Comparison of ENCODE assay signal across 17 cellular contexts in the genomic region with DNA sequence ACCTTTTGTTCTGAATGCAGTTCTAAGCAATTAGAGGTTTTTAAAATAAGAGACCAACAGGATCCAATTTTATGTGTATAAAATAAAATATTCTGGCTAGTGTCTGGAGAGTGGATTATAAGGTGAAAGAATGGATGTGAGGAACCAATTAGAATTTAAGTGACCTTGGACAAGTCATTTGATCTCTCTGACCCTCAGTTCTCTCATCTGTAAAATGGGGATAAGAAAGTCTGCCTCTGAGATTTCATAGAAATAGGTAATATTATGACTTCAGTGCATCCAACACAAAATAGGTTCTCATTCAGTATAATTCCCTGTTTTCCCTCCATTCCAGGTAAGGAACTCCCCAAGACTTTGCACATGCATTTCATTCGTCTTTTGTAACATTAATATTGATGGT. TPM values are rescaled to one million over a fixed set of nuclear protein-coding genes. Genes with fewer than 3 reads are reported as not detected.
DNase-seq lines count a peak whose midpoint lies in the region; ATAC-seq, FAIRE-seq and TF ChIP-seq lines count a peak whose summit lies in the region.
"Had no signal": no experiment of that assay in that cellular context is flagged by ENCODE, and none has a peak within 500 bp of the region (broad histone marks: within the 10 kb centered on the region; RNA-seq: fewer than 3 reads in every experiment).

No MANE protein-coding gene starts in this region.

- in situ Hi-C loops in HepG2 (cut with HindIII; ENCODE audit: extremely low pct_ligation_motif_present, low pct_unique_long_range_greater_than_20kb) (no loop called here), HAP-1 (cut with MboI; ENCODE audit: low sequenced_read_pairs) (no loop called here)

- no peak overlapping the region for H3K4me2 ChIP-seq in HepG2 (ENCODE audit: low read depth, low read length)
- H3K4me2 ChIP-seq in fibroblast of lung (ENCODE audit: extremely low read depth, insufficient read depth, low read length): no peak overlapping the region
- H3K4me2 ChIP-seq: A549, KMS-11, PC-9 had no signal

- H3K79me2 ChIP-seq in HepG2 (ENCODE audit: insufficient read depth, low read length) (no peaks in the 10 kb centered on the region), fibroblast of lung (ENCODE audit: control insufficient read depth, insufficient read depth, low read length) (peaks cover 36% of the 10 kb centered on the region)

- H3K27me3 Mint-ChIP-seq in activated CD8-positive, alpha-beta T cell treated with anti-CD3 and anti-CD28 coated beads for 36 hours: no peaks in the 10 kb centered on the region

- H3K4me3 Mint-ChIP-seq in activated CD8-positive, alpha-beta T cell treated with anti-CD3 and anti-CD28 coated beads for 36 hours: no peak overlapping the region

- peaks cover 8% of the 10 kb centered on the region for H3K36me3 Mint-ChIP-seq in activated CD8-positive, alpha-beta T cell treated with anti-CD3 and anti-CD28 coated beads for 36 hours (ENCODE audit: low read depth)

- 26% methylated on average over 1 of the region's 1 CpG for WGBS in HepG2 (ENCODE audit: low lambda C conversion rate)
- WGBS in right lobe of liver (ENCODE audit: insufficient coverage, low coverage, low lambda C conversion rate, missing lambda C conversion rate): 100% methylated on average over 1 of the region's 1 CpG
- WGBS in adrenal gland, 4 donors: 40 to 78% (median 70%) methylated on average over 1 of the region's 1 CpG

- H3K27ac ChIP-seq in HepG2 (ENCODE audit: extremely low read length, insufficient read depth, low read length) (no peak overlapping the region), right lobe of liver (no peak overlapping the region), fibroblast of lung (ENCODE audit: insufficient read depth, low read length) (peak overlapping the region; percentile 98), adrenal gland (no peak overlapping the region), tibial artery (no peak overlapping the region)
- H3K27ac ChIP-seq: A549, KMS-11, PC-9 had no signal

- FAIRE-seq in HepG2 (lab: Jason Lieb, UNC): no peak
- FAIRE-seq: A549, GM12878 had no signal

- TF ChIP-seq RAD21 in HepG2 (CRISPR knock-in tag; IDR thresholded peaks at IDR 0.05): no peak

- H3K27ac Mint-ChIP-seq in activated CD8-positive, alpha-beta T cell treated with anti-CD3 and anti-CD28 coated beads for 36 hours: peak overlapping the region; percentile 95

- TF ChIP-seq EP300 in HepG2 (IDR thresholded peaks at IDR 0.05; ENCODE audit: low read depth in 2 of 2, low read length in 2 of 2) (no peak), HepG2 (CRISPR knock-in tag; IDR thresholded peaks at IDR 0.05; ENCODE audit: borderline replicate concordance) (no peak)

- no peak overlapping the region for H2AFZ ChIP-seq in HepG2 (ENCODE audit: low read length)
- no peak overlapping the region for H2AFZ ChIP-seq in fibroblast of lung (ENCODE audit: low read length)
- H2AFZ ChIP-seq: PC-9 had no signal

- H4K20me1 ChIP-seq in HepG2 (ENCODE audit: insufficient read depth, low read length): no peaks in the 10 kb centered on the region
- no peaks in the 10 kb centered on the region for H4K20me1 ChIP-seq in fibroblast of lung (ENCODE audit: control insufficient read depth, extremely low read depth, insufficient read depth, low read length)

- CTCF ChIA-PET in HepG2 (lab: Yijun Ruan, JAX; ENCODE audit: low intra/inter-chr PET ratio, low total read pairs): no interaction called here
- CTCF ChIA-PET in activated CD8-positive, alpha-beta T cell treated with anti-CD3 and anti-CD28 coated beads for 36 hours (lab: Charles Lee): interaction anchor here (6.3 kb wide), 1 partner anchor 14 kb away, joined by 35 read pairs; no protein-coding TSS in a partner anchor

- ATAC-seq in HepG2 (no peak), right lobe of liver (no peak)
- no peak for ATAC-seq in activated CD8-positive, alpha-beta T cell treated with anti-CD3 and anti-CD28 coated beads for 36 hours
- ATAC-seq: A549, GM12878, HCT116 had no signal

- H3K4me3 ChIP-seq in HepG2 (replicated peaks in 1 of 3; ENCODE audit: insufficient read depth in 1 of 3, low read depth in 2 of 3, low read length in 3 of 3): no peak overlapping the region
- no peak overlapping the region for H3K4me3 ChIP-seq in right lobe of liver
- no peak overlapping the region for H3K4me3 ChIP-seq in fibroblast of lung (replicated peaks in 1 of 4; ENCODE audit: control extremely low read depth in 1 of 4, insufficient read depth in 1 of 4, low read depth in 3 of 4, low read length in 4 of 4)
- H3K4me3 ChIP-seq in adrenal gland: no peak overlapping the region
- no peak overlapping the region for H3K4me3 ChIP-seq in tibial artery
- no peak overlapping the region for H3K4me3 ChIP-seq in HAP-1
- H3K4me3 ChIP-seq: A549, GM12878, PC-9 had no signal

- H3K9ac ChIP-seq in HepG2 (ENCODE audit: insufficient read depth, low read depth, low read length) (no peak overlapping the region), fibroblast of lung (ENCODE audit: insufficient read depth, low read length) (no peak overlapping the region)
- H3K9ac ChIP-seq: KMS-11 had no signal

- POLR2A ChIA-PET in HepG2 (lab: Yijun Ruan, JAX): no interaction called here
- POLR2A ChIA-PET in activated CD8-positive, alpha-beta T cell treated with anti-CD3 and anti-CD28 coated beads for 36 hours (lab: Charles Lee): interaction anchor here (2.1 to 3.7 kb wide), 2 partner anchors 11 to 12 kb away, joined by 5 to 27 read pairs; no protein-coding TSS in a partner anchor

- no peak for TF ChIP-seq CTCF in HepG2 (CRISPR knock-in tag; IDR thresholded peaks at IDR 0.05)
- no peak for TF ChIP-seq CTCF in right lobe of liver (IDR thresholded peaks at IDR 0.05)
- no peak for TF ChIP-seq CTCF in activated CD8-positive, alpha-beta T cell treated with anti-CD3 and anti-CD28 coated beads for 36 hours (IDR thresholded peaks at IDR 0.05)
- no peak for TF ChIP-seq CTCF in fibroblast of lung (conservative IDR thresholded peaks at IDR 0.05 in 1 of 2, IDR thresholded peaks at IDR 0.05 in 1 of 2; ENCODE audit: low read depth in 1 of 2, low read length in 2 of 2)
- no peak for TF ChIP-seq CTCF in adrenal gland (IDR thresholded peaks at IDR 0.05)
- TF ChIP-seq CTCF in tibial artery (IDR thresholded peaks at IDR 0.05): no peak

- intact Hi-C loops in HepG2 (cut with micrococcal nuclease; ENCODE audit: unreplicated experiment): no loop called here
- intact Hi-C loops in right lobe of liver (cut with DNase I): no loop called here
- intact Hi-C loops in activated CD8-positive, alpha-beta T cell treated with anti-CD3 and anti-CD28 coated beads for 36 hours (cut with micrococcal nuclease): no loop called here
- intact Hi-C loops in adrenal gland (cut with DNase I): no loop called here
- intact Hi-C loops in tibial artery (cut with DNase I; ENCODE audit: low total_unique reads): no loop called here

- H3K36me3 ChIP-seq in HepG2 (replicated peaks in 1 of 2; ENCODE audit: control insufficient read depth in 1 of 2, insufficient read depth in 2 of 2, low read length in 2 of 2) (no peaks in the 10 kb centered on the region), right lobe of liver (no peaks in the 10 kb centered on the region), fibroblast of lung (ENCODE audit: control insufficient read depth, insufficient read depth, low read length) (peaks cover 6% of the 10 kb centered on the region), adrenal gland (replicated peaks in 1 of 2) (no peaks in the 10 kb centered on the region), tibial artery (no peaks in the 10 kb centered on the region), HAP-1 (replicated peaks) (no peaks in the 10 kb centered on the region)

- no peak for TF ChIP-seq POLR2A in HepG2 (IDR thresholded peaks at IDR 0.05; ENCODE audit: insufficient read depth in 1 of 2, low read depth in 2 of 2, low read length in 2 of 2)
- no peak for TF ChIP-seq POLR2A in right lobe of liver (IDR thresholded peaks at IDR 0.05)
- TF ChIP-seq POLR2A in adrenal gland (IDR thresholded peaks at IDR 0.05): no peak

- no peaks in the 10 kb centered on the region for H3K4me1 ChIP-seq in HepG2 (ENCODE audit: insufficient read depth, low read length)
- H3K4me1 ChIP-seq in right lobe of liver: no peaks in the 10 kb centered on the region
- peaks cover 52% of the 10 kb centered on the region for H3K4me1 ChIP-seq in fibroblast of lung (ENCODE audit: control insufficient read depth, extremely low read depth, insufficient read depth, low read length)
- no peaks in the 10 kb centered on the region for H3K4me1 ChIP-seq in adrenal gland (replicated peaks in 1 of 2)
- H3K4me1 ChIP-seq in tibial artery: no peaks in the 10 kb centered on the region
- peaks cover 11% of the 10 kb centered on the region for H3K4me1 ChIP-seq in HAP-1
- H3K4me1 ChIP-seq: A549 had no signal

- no peaks in the 10 kb centered on the region for H3K27me3 ChIP-seq in HepG2 (ENCODE audit: control insufficient read depth in 1 of 2, insufficient read depth in 2 of 2, low read length in 2 of 2)
- no peaks in the 10 kb centered on the region for H3K27me3 ChIP-seq in right lobe of liver
- H3K27me3 ChIP-seq in fibroblast of lung (ENCODE audit: control insufficient read depth, insufficient read depth, low read length): no peaks in the 10 kb centered on the region
- H3K27me3 ChIP-seq in adrenal gland: no peaks in the 10 kb centered on the region
- H3K27me3 ChIP-seq in tibial artery: no peaks in the 10 kb centered on the region
- H3K27me3 ChIP-seq in HAP-1 (ENCODE audit: low read depth): no peaks in the 10 kb centered on the region

- DNase-seq in HepG2 (ENCODE audit: low spot score) (no peak), right lobe of liver (no peak), fibroblast of lung (ENCODE audit: low read depth in 2 of 2) (no peak), adrenal gland (no peak), UCSD-AML1 (lab: John Stamatoyannopoulos, UW; ENCODE audit: unreplicated experiment) (no peak), tibial artery (no peak), HAP-1 (ENCODE audit: low spot score in 2 of 2) (no peak)
- no peak for DNase-seq in activated CD8-positive, alpha-beta T cell treated with anti-CD3 and anti-CD28 coated beads for 36 hours
- DNase-seq: Calu3, NCI-H1092, NCI-H748 treated with DMSO at 0.1 percent for 48 hours, PC-9 had no signal

- no TSS peak for BruUV-seq in HepG2 (replicated peaks; lab: Mats Ljungman, UMichigan)

- no peaks in the 10 kb centered on the region for H3K9me3 Mint-ChIP-seq in activated CD8-positive, alpha-beta T cell treated with anti-CD3 and anti-CD28 coated beads for 36 hours

- H3K9me3 ChIP-seq in HepG2 (ENCODE audit: low read length): no peaks in the 10 kb centered on the region
- no peaks in the 10 kb centered on the region for H3K9me3 ChIP-seq in right lobe of liver
- no peaks in the 10 kb centered on the region for H3K9me3 ChIP-seq in fibroblast of lung (ENCODE audit: control insufficient read depth, insufficient read depth, low read depth, low read length)
- no peaks in the 10 kb centered on the region for H3K9me3 ChIP-seq in adrenal gland (replicated peaks in 1 of 3)
- H3K9me3 ChIP-seq in tibial artery: no peaks in the 10 kb centered on the region
- no peaks in the 10 kb centered on the region for H3K9me3 ChIP-seq in HAP-1
- H3K9me3 ChIP-seq: A549 had no signal

- peaks cover 68% of the 10 kb centered on the region for H3K4me1 Mint-ChIP-seq in activated CD8-positive, alpha-beta T cell treated with anti-CD3 and anti-CD28 coated beads for 36 hours (ENCODE audit: low read depth)

RNA-seq across cellular contexts. Expression of a gene that starts 18.9 kb away (rescaled TPM):
- total RNA-seq in HepG2 (2016; rRNA removed; fragmentation: Illumina TruSeq; extraction: Trizol) (0.38 and 0.49 TPM in 2 replicates), right lobe of liver (1 to 10 TPM in 2 of 6 experiments, under 1 TPM in 4; 0.66 to 2.1 (median 0.83) TPM), fibroblast of lung (14.9 and 17.7 TPM in 2 replicates), adrenal gland (1 to 10 TPM in 7 of 8 donors, under 1 TPM in 1; 0.87 to 4.7 (median 1.6) TPM)
- total RNA-seq in HepG2 (2016; cell fraction: cytosol; rRNA removed; fragmentation: Illumina TruSeq; extraction: Trizol; ENCODE audit: low read depth): 0.09 TPM in 1 of 2 replicates, not detected in the other
- 0.28 and 0.35 TPM in 2 replicates for total RNA-seq in HepG2 (2016; cell fraction: insoluble cytoplasmic fraction; rRNA removed; fragmentation: Illumina TruSeq; extraction: Trizol)
- 0.17 and 0.31 TPM in 2 replicates for total RNA-seq in HepG2 (2016; cell fraction: membrane; rRNA removed; fragmentation: Illumina TruSeq; extraction: Trizol)
- 0.53 and 0.65 TPM in 2 replicates for total RNA-seq in HepG2 (2016; cell fraction: nucleus; rRNA removed; fragmentation: Illumina TruSeq; extraction: Trizol)
- polyA plus RNA-seq in HepG2 (2011; rRNA removed) (0.17 and 0.25 TPM in 2 replicates), fibroblast of lung (63.7 and 65.8 TPM in 2 replicates), adrenal gland (under 1 TPM; 0.37 to 0.97 (median 0.73) TPM)
- polyA plus RNA-seq in HepG2 (2011; cell fraction: cytosol; rRNA removed): 0.10 and 0.17 TPM in 2 replicates
- polyA plus RNA-seq in HepG2 (2011; cell fraction: nucleus; rRNA removed): 0.35 and 0.50 TPM in 2 replicates
- 0.17 and 0.23 TPM in 2 replicates for polyA plus RNA-seq in HepG2 (2012)
- not detected in 2 replicates for polyA plus RNA-seq in HepG2 (2016; cell fraction: cytosol; fragmentation: Illumina TruSeq; extraction: Trizol; ENCODE audit: low read depth)
- 0.30 and 0.41 TPM in 2 replicates for polyA plus RNA-seq in HepG2 (2016; cell fraction: insoluble cytoplasmic fraction; fragmentation: Illumina TruSeq; extraction: Trizol; ENCODE audit: low read depth)
- 0.06 and 0.08 TPM in 2 replicates for polyA plus RNA-seq in HepG2 (2016; cell fraction: membrane; fragmentation: Illumina TruSeq; extraction: Trizol; ENCODE audit: low read depth)
- 0.21 and 0.48 TPM in 2 replicates for polyA plus RNA-seq in HepG2 (2016; cell fraction: nucleus; fragmentation: Illumina TruSeq; extraction: Trizol; ENCODE audit: insufficient read depth, low read depth)
- polyA minus RNA-seq in HepG2 (2011; rRNA and poly(A)+ RNA removed; ENCODE audit: low replicate concordance): 0.06 and 0.07 TPM in 2 replicates
- polyA minus RNA-seq in HepG2 (2011; cell fraction: cytosol; rRNA and poly(A)+ RNA removed): 0.26 TPM in 1 of 2 replicates, not detected in the other
- polyA minus RNA-seq in HepG2 (2011; cell fraction: nucleus; rRNA and poly(A)+ RNA removed): 0.26 and 0.50 TPM in 2 replicates
- total RNA-seq in activated CD8-positive, alpha-beta T cell treated with anti-CD3 and anti-CD28 coated beads for 36 hours: 1 to 10 TPM; 3.5 to 3.7 TPM
- 39.0 and 48.2 TPM in 2 replicates for polyA plus RNA-seq in fibroblast of lung (2012)
- polyA minus RNA-seq in fibroblast of lung (ENCODE audit: low replicate concordance): 84.7 and 110 TPM in 2 replicates
- total RNA-seq: MCF 10A had no signal

RNA-seq across cellular contexts. Expression of a gene that starts 37.5 kb away (rescaled TPM):
- total RNA-seq in HepG2 (2016; rRNA removed; fragmentation: Illumina TruSeq; extraction: Trizol) (142 and 202 TPM in 2 replicates), right lobe of liver (10 to 100 TPM; 29.9 to 40.1 (median 32.6) TPM), fibroblast of lung (86.3 and 100 TPM in 2 replicates), adrenal gland (100 to 1,000 TPM in 2 of 8 donors, 10 to 100 TPM in 6; 68.9 to 112 (median 92.8) TPM)
- total RNA-seq in HepG2 (2016; cell fraction: cytosol; rRNA removed; fragmentation: Illumina TruSeq; extraction: Trizol; ENCODE audit: low read depth): 22.9 and 24.0 TPM in 2 replicates
- total RNA-seq in HepG2 (2016; cell fraction: insoluble cytoplasmic fraction; rRNA removed; fragmentation: Illumina TruSeq; extraction: Trizol): 146 and 210 TPM in 2 replicates
- total RNA-seq in HepG2 (2016; cell fraction: membrane; rRNA removed; fragmentation: Illumina TruSeq; extraction: Trizol): 48.4 and 48.7 TPM in 2 replicates
- 61.3 and 68.9 TPM in 2 replicates for total RNA-seq in HepG2 (2016; cell fraction: nucleus; rRNA removed; fragmentation: Illumina TruSeq; extraction: Trizol)
- polyA plus RNA-seq in HepG2 (2011; rRNA removed) (73.3 and 81.8 TPM in 2 replicates), fibroblast of lung (107 and 117 TPM in 2 replicates), adrenal gland (100 to 1,000 TPM in 1 of 3 donors, 10 to 100 TPM in 2; 48.8 to 156 (median 75.9) TPM)
- 75.5 and 78.1 TPM in 2 replicates for polyA plus RNA-seq in HepG2 (2011; cell fraction: cytosol; rRNA removed)
- polyA plus RNA-seq in HepG2 (2011; cell fraction: nucleus; rRNA removed): 56.4 and 58.3 TPM in 2 replicates
- polyA plus RNA-seq in HepG2 (2012): 65.9 and 76.5 TPM in 2 replicates
- polyA plus RNA-seq in HepG2 (2016; cell fraction: cytosol; fragmentation: Illumina TruSeq; extraction: Trizol; ENCODE audit: low read depth): 23.4 and 24.1 TPM in 2 replicates
- 194 and 208 TPM in 2 replicates for polyA plus RNA-seq in HepG2 (2016; cell fraction: insoluble cytoplasmic fraction; fragmentation: Illumina TruSeq; extraction: Trizol; ENCODE audit: low read depth)
- polyA plus RNA-seq in HepG2 (2016; cell fraction: membrane; fragmentation: Illumina TruSeq; extraction: Trizol; ENCODE audit: low read depth): 36.9 and 38.6 TPM in 2 replicates
- 117 and 121 TPM in 2 replicates for polyA plus RNA-seq in HepG2 (2016; cell fraction: nucleus; fragmentation: Illumina TruSeq; extraction: Trizol; ENCODE audit: insufficient read depth, low read depth)
- polyA minus RNA-seq in HepG2 (2011; rRNA and poly(A)+ RNA removed; ENCODE audit: low replicate concordance): 51.8 and 70.9 TPM in 2 replicates
- 30.7 and 31.2 TPM in 2 replicates for polyA minus RNA-seq in HepG2 (2011; cell fraction: cytosol; rRNA and poly(A)+ RNA removed)
- 36.6 and 37.0 TPM in 2 replicates for polyA minus RNA-seq in HepG2 (2011; cell fraction: nucleus; rRNA and poly(A)+ RNA removed)
- total RNA-seq in activated CD8-positive, alpha-beta T cell treated with anti-CD3 and anti-CD28 coated beads for 36 hours: 10 to 100 TPM; 72.0 to 76.7 TPM
- polyA plus RNA-seq in fibroblast of lung (2012): 118 and 145 TPM in 2 replicates
- polyA minus RNA-seq in fibroblast of lung (ENCODE audit: low replicate concordance): 50.0 and 80.3 TPM in 2 replicates

RNA-seq across cellular contexts. Expression of a gene that starts 38.5 kb away (rescaled TPM):
- 70.9 and 105 TPM in 2 replicates for total RNA-seq in HepG2 (2016; rRNA removed; fragmentation: Illumina TruSeq; extraction: Trizol)
- 17.0 and 17.9 TPM in 2 replicates for total RNA-seq in HepG2 (2016; cell fraction: cytosol; rRNA removed; fragmentation: Illumina TruSeq; extraction: Trizol; ENCODE audit: low read depth)
- 72.4 and 104 TPM in 2 replicates for total RNA-seq in HepG2 (2016; cell fraction: insoluble cytoplasmic fraction; rRNA removed; fragmentation: Illumina TruSeq; extraction: Trizol)
- total RNA-seq in HepG2 (2016; cell fraction: membrane; rRNA removed; fragmentation: Illumina TruSeq; extraction: Trizol): 37.3 and 42.3 TPM in 2 replicates
- 53.7 and 58.2 TPM in 2 replicates for total RNA-seq in HepG2 (2016; cell fraction: nucleus; rRNA removed; fragmentation: Illumina TruSeq; extraction: Trizol)
- polyA plus RNA-seq in HepG2 (2011; rRNA removed): 67.9 and 100 TPM in 2 replicates
- 63.9 and 67.0 TPM in 2 replicates for polyA plus RNA-seq in HepG2 (2011; cell fraction: cytosol; rRNA removed)
- 63.5 and 65.1 TPM in 2 replicates for polyA plus RNA-seq in HepG2 (2011; cell fraction: nucleus; rRNA removed)
- polyA plus RNA-seq in HepG2 (2012): 39.4 and 55.3 TPM in 2 replicates
- 8.4 and 10.8 TPM in 2 replicates for polyA plus RNA-seq in HepG2 (2016; cell fraction: cytosol; fragmentation: Illumina TruSeq; extraction: Trizol; ENCODE audit: low read depth)
- polyA plus RNA-seq in HepG2 (2016; cell fraction: insoluble cytoplasmic fraction; fragmentation: Illumina TruSeq; extraction: Trizol; ENCODE audit: low read depth): 89.9 and 97.0 TPM in 2 replicates
- polyA plus RNA-seq in HepG2 (2016; cell fraction: membrane; fragmentation: Illumina TruSeq; extraction: Trizol; ENCODE audit: low read depth): 17.6 and 17.8 TPM in 2 replicates
- 76.3 and 78.8 TPM in 2 replicates for polyA plus RNA-seq in HepG2 (2016; cell fraction: nucleus; fragmentation: Illumina TruSeq; extraction: Trizol; ENCODE audit: insufficient read depth, low read depth)
- polyA minus RNA-seq in HepG2 (2011; rRNA and poly(A)+ RNA removed; ENCODE audit: low replicate concordance): 186 and 265 TPM in 2 replicates
- polyA minus RNA-seq in HepG2 (2011; cell fraction: cytosol; rRNA and poly(A)+ RNA removed): 59.5 and 62.1 TPM in 2 replicates
- polyA minus RNA-seq in HepG2 (2011; cell fraction: nucleus; rRNA and poly(A)+ RNA removed): 49.2 and 64.4 TPM in 2 replicates
- 10 to 100 TPM; 14.9 to 27.2 (median 16.6) TPM for total RNA-seq in right lobe of liver
- total RNA-seq in activated CD8-positive, alpha-beta T cell treated with anti-CD3 and anti-CD28 coated beads for 36 hours: 10 to 100 TPM; 63.4 to 66.2 TPM
- 28.8 and 31.2 TPM in 2 replicates for total RNA-seq in fibroblast of lung
- 55.2 and 68.6 TPM in 2 replicates for polyA plus RNA-seq in fibroblast of lung
- 34.5 and 46.9 TPM in 2 replicates for polyA plus RNA-seq in fibroblast of lung (2012)
- polyA minus RNA-seq in fibroblast of lung (ENCODE audit: low replicate concordance): 133 and 137 TPM in 2 replicates
- total RNA-seq in adrenal gland: 10 to 100 TPM; 28.7 to 36.2 (median 32.8) TPM
- 10 to 100 TPM in 1 of 3 donors, 1 to 10 TPM in 2; 5.1 to 48.3 (median 8.2) TPM for polyA plus RNA-seq in adrenal gland

RNA-seq across cellular contexts. Expression of a gene that starts 38.9 kb away (rescaled TPM):
- 224 and 335 TPM in 2 replicates for total RNA-seq in HepG2 (2016; rRNA removed; fragmentation: Illumina TruSeq; extraction: Trizol)
- total RNA-seq in HepG2 (2016; cell fraction: cytosol; rRNA removed; fragmentation: Illumina TruSeq; extraction: Trizol; ENCODE audit: low read depth): 127 and 136 TPM in 2 replicates
- 218 and 331 TPM in 2 replicates for total RNA-seq in HepG2 (2016; cell fraction: insoluble cytoplasmic fraction; rRNA removed; fragmentation: Illumina TruSeq; extraction: Trizol)
- 173 and 174 TPM in 2 replicates for total RNA-seq in HepG2 (2016; cell fraction: membrane; rRNA removed; fragmentation: Illumina TruSeq; extraction: Trizol)
- 85.9 and 90.8 TPM in 2 replicates for total RNA-seq in HepG2 (2016; cell fraction: nucleus; rRNA removed; fragmentation: Illumina TruSeq; extraction: Trizol)
- 55.7 and 96.4 TPM in 2 replicates for polyA plus RNA-seq in HepG2 (2011; rRNA removed)
- polyA plus RNA-seq in HepG2 (2011; cell fraction: cytosol; rRNA removed): 60.3 and 70.8 TPM in 2 replicates
- polyA plus RNA-seq in HepG2 (2011; cell fraction: nucleus; rRNA removed): 23.6 and 31.7 TPM in 2 replicates
- polyA plus RNA-seq in HepG2 (2012): 41.6 and 70.4 TPM in 2 replicates
- 36.5 and 39.6 TPM in 2 replicates for polyA plus RNA-seq in HepG2 (2016; cell fraction: cytosol; fragmentation: Illumina TruSeq; extraction: Trizol; ENCODE audit: low read depth)
- 285 and 289 TPM in 2 replicates for polyA plus RNA-seq in HepG2 (2016; cell fraction: insoluble cytoplasmic fraction; fragmentation: Illumina TruSeq; extraction: Trizol; ENCODE audit: low read depth)
- polyA plus RNA-seq in HepG2 (2016; cell fraction: membrane; fragmentation: Illumina TruSeq; extraction: Trizol; ENCODE audit: low read depth): 72.5 and 73.7 TPM in 2 replicates
- polyA plus RNA-seq in HepG2 (2016; cell fraction: nucleus; fragmentation: Illumina TruSeq; extraction: Trizol; ENCODE audit: insufficient read depth, low read depth): 111 and 116 TPM in 2 replicates
- 63.7 and 146 TPM in 2 replicates for polyA minus RNA-seq in HepG2 (2011; rRNA and poly(A)+ RNA removed; ENCODE audit: low replicate concordance)
- 43.1 and 61.1 TPM in 2 replicates for polyA minus RNA-seq in HepG2 (2011; cell fraction: cytosol; rRNA and poly(A)+ RNA removed)
- 25.4 and 35.1 TPM in 2 replicates for polyA minus RNA-seq in HepG2 (2011; cell fraction: nucleus; rRNA and poly(A)+ RNA removed)
- total RNA-seq in right lobe of liver: 1 to 10 TPM; 1.5 to 7.4 (median 2.5) TPM
- total RNA-seq in activated CD8-positive, alpha-beta T cell treated with anti-CD3 and anti-CD28 coated beads for 36 hours: 100 to 1,000 TPM in 1 of 2 experiments, 10 to 100 TPM in 1; 97.5 to 100 TPM
- total RNA-seq in fibroblast of lung: 4.9 and 27.7 TPM in 2 replicates
- polyA plus RNA-seq in fibroblast of lung: 32.7 and 89.3 TPM in 2 replicates
- polyA plus RNA-seq in fibroblast of lung (2012): 20.4 and 60.3 TPM in 2 replicates
- 5.4 and 24.1 TPM in 2 replicates for polyA minus RNA-seq in fibroblast of lung (ENCODE audit: low replicate concordance)
- 1 to 10 TPM; 1.4 to 6.0 (median 3.1) TPM for total RNA-seq in adrenal gland
- polyA plus RNA-seq in adrenal gland: 1 to 10 TPM; 1.1 to 5.8 (median 1.3) TPM
